In the genomic region with DNA sequence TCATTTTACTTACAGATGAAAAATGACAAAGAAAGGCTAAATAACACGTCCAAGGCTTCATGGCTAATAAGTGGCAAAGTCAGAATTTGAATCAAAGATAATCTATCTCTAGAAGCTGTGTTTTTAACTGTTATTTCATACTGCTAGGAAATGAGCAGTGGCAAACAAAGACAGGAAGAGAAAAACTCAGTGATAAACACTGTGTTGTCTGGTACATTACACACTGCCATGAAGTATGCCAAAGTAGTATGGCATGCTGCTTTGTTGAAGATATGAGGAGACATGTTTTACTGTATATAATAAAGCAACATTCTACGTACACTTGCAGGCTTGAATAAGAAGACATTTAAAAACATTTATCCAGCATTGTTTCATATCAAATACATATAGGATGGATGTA, we compare ENCODE assay signal across 8 cellular contexts.
"Had no signal": no experiment of that assay in that cellular context is flagged by ENCODE, and none has a peak within 500 bp of the region (broad histone marks: within the 10 kb centered on the region; RNA-seq: fewer than 3 reads in every experiment).

No MANE protein-coding gene starts in this region.

- H3K4me3 Mint-ChIP-seq: GM23338, H9, IgD-negative memory B cell had no signal

- FAIRE-seq: H1, H54, HepG2 had no signal

- H3K27ac Mint-ChIP-seq: GM23338, H9, IgD-negative memory B cell had no signal

- DNase-seq: H9, HCEC 1CT had no signal

- H3K4me2 ChIP-seq: GM23338 had no signal

- H3K27ac ChIP-seq: HL-60 had no signal

- H3K9me3 Mint-ChIP-seq: GM23338 had no signal

- H2AFZ ChIP-seq: GM23338 had no signal

- H3K36me3 Mint-ChIP-seq: IgD-negative memory B cell had no signal

- ATAC-seq: GM23338, HepG2 had no signal

- H3K4me3 ChIP-seq: GM23338 had no signal
